1 cellular context compared by ENCODE assay signal in genomic region chr12:122527478-122527944, GRCh38.
TF ChIP-seq lines count a peak whose summit lies in the region.

No MANE protein-coding gene starts in this region.

TF ChIP-seq in A549, 52 proteins besides CTCF, POLR2A, EP300 and RAD21 (continued from another document):
- TF ChIP-seq POLR2AphosphoS2 (conservative IDR thresholded peaks at IDR 0.05; ENCODE audit: low read length) (no peak), FOSL2 (IDR thresholded peaks at IDR 0.05) (no peak), FOSL2 (CRISPR knock-in tag; IDR thresholded peaks at IDR 0.05) (no peak), HES2 (IDR thresholded peaks at IDR 0.05) (no peak), TFCP2L1 (CRISPR knock-in tag; IDR thresholded peaks at IDR 0.05) (no peak), CBX8 (IDR thresholded peaks at IDR 0.05) (no peak), JUNB (IDR thresholded peaks at IDR 0.05) (no peak), MAFK (IDR thresholded peaks at IDR 0.05; ENCODE audit: partially characterized antibody) (no peak), CHD4 (IDR thresholded peaks at IDR 0.05; ENCODE audit: borderline replicate concordance) (no peak), KDM5A (IDR thresholded peaks at IDR 0.05) (peak; percentile 71)
TF ChIP-seq in A549: peak in this region for 2.
